ENCODE assay signal across 8 cellular contexts in genomic region chr13:32428581-32429072, GRCh38. TPM values are rescaled to one million over a fixed set of nuclear protein-coding genes. Genes with fewer than 3 reads are reported as not detected.
DNase-seq lines count a peak whose midpoint lies in the region; ATAC-seq, FAIRE-seq and TF ChIP-seq lines count a peak whose summit lies in the region.

No MANE protein-coding gene starts in this region.

- TF ChIP-seq EP300 in A549 (IDR thresholded peaks at IDR 0.05), result no peak

- peak overlapping the region; percentile 98 for H3K27ac Mint-ChIP-seq in activated naive CD8-positive, alpha-beta T cell treated with anti-CD3 and anti-CD28 coated beads, Interleukin-2, amount 50 U/mL, for 24 hours

- H3K36me3 Mint-ChIP-seq in activated naive CD8-positive, alpha-beta T cell treated with anti-CD3 and anti-CD28 coated beads, Interleukin-2, amount 50 U/mL, for 24 hours (ENCODE audit: low read depth), result peaks cover 16% of the 10 kb centered on the region

- no peaks in the 10 kb centered on the region for H3K27me3 ChIP-seq in layer of hippocampus (ENCODE audit: control insufficient read depth, insufficient read depth, low read length)

- H3K4me3 Mint-ChIP-seq in activated naive CD8-positive, alpha-beta T cell treated with anti-CD3 and anti-CD28 coated beads, Interleukin-2, amount 50 U/mL, for 24 hours, result peak overlapping the region; percentile 89

- CTCF ChIA-PET in A549 (lab: Yijun Ruan, JAX), result interaction anchor here (1.7 kb wide), 1 partner anchor 157 kb away, joined by 3 read pairs; no protein-coding TSS in a partner anchor

- no peaks in the 10 kb centered on the region for H3K27me3 Mint-ChIP-seq in activated naive CD8-positive, alpha-beta T cell treated with anti-CD3 and anti-CD28 coated beads, Interleukin-2, amount 50 U/mL, for 24 hours

- POLR2A ChIA-PET in A549 (lab: Yijun Ruan, JAX), result no interaction called here

- no peaks in the 10 kb centered on the region for H3K9me3 ChIP-seq in A549

- H3K9me3 Mint-ChIP-seq in activated naive CD8-positive, alpha-beta T cell treated with anti-CD3 and anti-CD28 coated beads, Interleukin-2, amount 50 U/mL, for 24 hours, result no peaks in the 10 kb centered on the region

- FAIRE-seq in A549 (lab: Jason Lieb, UNC) (no peak), urothelium cell line (lab: Jason Lieb, UNC) (no peak)

- H3K4me2 ChIP-seq in A549, result peak overlapping the region; percentile 85

- no peak for DNase-seq in A549 (ENCODE audit: low read depth in 1 of 2, low spot score in 1 of 2)
- peak; percentile 19 for DNase-seq in HT-29 (ENCODE audit: low spot score)
- peak; percentile 14 for DNase-seq in activated naive CD8-positive, alpha-beta T cell treated with anti-CD3 and anti-CD28 coated beads, Interleukin-2, amount 50 U/mL, for 24 hours
- peak; percentile 56 for DNase-seq in superior temporal gyrus (ENCODE audit: extremely low spot score)
- DNase-seq in hippocampal formation (lab: John Stamatoyannopoulos, UW), result no peak
- DNase-seq in NCI-H2029 treated with DMSO at 0.1 percent for 48 hours (lab: John Stamatoyannopoulos, UW), result no peak
- no peak for DNase-seq in urothelium cell line (ENCODE audit: low spot score)

- no peak for TF ChIP-seq POLR2A in A549 (IDR thresholded peaks at IDR 0.05; ENCODE audit: low read length)

- TF ChIP-seq CTCF in A549 (IDR thresholded peaks at IDR 0.05), result no peak

- 86% methylated on average over 7 of the region's 7 CpGs for WGBS in A549 (ENCODE audit: missing lambda C conversion rate)

- TF ChIP-seq RAD21 in A549 (conservative IDR thresholded peaks at IDR 0.05 in 1 of 2, IDR thresholded peaks at IDR 0.05 in 1 of 2), result no peak

- H3K27ac ChIP-seq in A549 (peak overlapping the region in 1 of 2 experiments; percentile 85; a peak in 3 of 6 replicates), layer of hippocampus (ENCODE audit: low read depth, low read length) (peak overlapping the region; percentile 92)

- H3K4me1 Mint-ChIP-seq in activated naive CD8-positive, alpha-beta T cell treated with anti-CD3 and anti-CD28 coated beads, Interleukin-2, amount 50 U/mL, for 24 hours, result peaks cover 38% of the 10 kb centered on the region

- ATAC-seq in A549, result no peak
- no peak for ATAC-seq in activated naive CD8-positive, alpha-beta T cell treated with anti-CD3 and anti-CD28 coated beads, Interleukin-2, amount 50 U/mL, for 24 hours

- H3K4me3 ChIP-seq in A549, result peak overlapping the region; percentile 70; the same call in 1 of the 3 replicates

- H3K4me1 ChIP-seq in A549, result no peaks in the 10 kb centered on the region

TF ChIP-seq in A549, 52 proteins besides CTCF, POLR2A, EP300 and RAD21:
- TF ChIP-seq HOXB5 (CRISPR knock-in tag; IDR thresholded peaks at IDR 0.05), result no peak
- TF ChIP-seq, protein P1, sequence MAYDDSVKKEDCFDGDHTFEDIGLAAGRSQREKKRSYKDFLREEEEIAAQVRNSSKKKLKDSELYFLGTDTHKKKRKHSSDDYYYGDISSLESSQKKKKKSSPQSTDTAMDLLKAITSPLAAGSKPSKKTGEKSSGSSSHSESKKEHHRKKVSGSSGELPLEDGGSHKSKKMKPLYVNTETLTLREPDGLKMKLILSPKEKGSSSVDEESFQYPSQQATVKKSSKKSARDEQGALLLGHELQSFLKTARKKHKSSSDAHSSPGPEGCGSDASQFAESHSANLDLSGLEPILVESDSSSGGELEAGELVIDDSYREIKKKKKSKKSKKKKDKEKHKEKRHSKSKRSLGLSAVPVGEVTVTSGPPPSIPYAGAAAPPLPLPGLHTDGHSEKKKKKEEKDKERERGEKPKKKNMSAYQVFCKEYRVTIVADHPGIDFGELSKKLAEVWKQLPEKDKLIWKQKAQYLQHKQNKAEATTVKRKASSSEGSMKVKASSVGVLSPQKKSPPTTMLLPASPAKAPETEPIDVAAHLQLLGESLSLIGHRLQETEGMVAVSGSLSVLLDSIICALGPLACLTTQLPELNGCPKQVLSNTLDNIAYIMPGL (CRISPR knock-in tag; IDR thresholded peaks at IDR 0.05; ENCODE audit: borderline replicate concordance), result no peak
- no peak for TF ChIP-seq ELK1 (IDR thresholded peaks at IDR 0.05; ENCODE audit: low read depth, low read length)
- TF ChIP-seq REST (IDR thresholded peaks at IDR 0.05), result no peak
- no peak for TF ChIP-seq FOSL2 (IDR thresholded peaks at IDR 0.05)
- TF ChIP-seq FOSL2 (CRISPR knock-in tag; IDR thresholded peaks at IDR 0.05), result no peak
- no peak for TF ChIP-seq E2F6 (IDR thresholded peaks at IDR 0.05; ENCODE audit: borderline replicate concordance, low read depth)
- TF ChIP-seq NR3C1 (IDR thresholded peaks at IDR 0.05), result no peak

RNA-seq across cellular contexts. Expression of gene N4BP2L1, which starts 0.7 kb away (rescaled TPM):
- polyA plus RNA-seq in A549 (2011; rRNA removed) (0.50 and 0.85 TPM in 2 replicates), A549 (2017; fragmentation: RNase III; extraction: RNeasy Plus Mini Kit Qiagen cat#74134 plus additional on column Dnase treatment) (0.41 to 0.64 TPM (median 0.55 TPM) in 3 replicates)
- polyA plus RNA-seq in A549 (2012; cell fraction: cytosol; rRNA removed), result 0.23 and 0.26 TPM in 2 replicates
- 0.44 and 1.5 TPM in 2 replicates for polyA plus RNA-seq in A549 (2012; cell fraction: nucleus; rRNA removed)
- 0.58 TPM in 1 of 2 replicates, not detected in the other for polyA minus RNA-seq in A549 (2011; rRNA and poly(A)+ RNA removed)
- 0.16 TPM in 1 of 2 replicates, not detected in the other for total RNA-seq in HT-29 (2014; rRNA removed; shearing (Covaris generic))

Comparison
In these comparisons a context has a peak if more than half of its experiments do, and no peak if none do; other contexts are left out.
1. DNase-seq: peak in HT-29 (single experiment), activated naive CD8-positive, alpha-beta T cell treated with anti-CD3 and anti-CD28 coated beads, Interleukin-2, amount 50 U/mL, for 24 hours (single experiment) and superior temporal gyrus (single experiment); none in A549 (0 of 2), hippocampal formation (0 of 2), NCI-H2029 treated with DMSO at 0.1 percent for 48 hours (single experiment) and urothelium cell line (single experiment).